Comparison of ENCODE assay signal across 6 cellular contexts in genomic region chr19:43595605-43595998, GRCh38. TPM values are rescaled to one million over a fixed set of nuclear protein-coding genes. Genes with fewer than 3 reads are reported as not detected.
DNase-seq lines count a peak whose midpoint lies in the region; ATAC-seq and TF ChIP-seq lines count a peak whose summit lies in the region.

No MANE protein-coding gene starts in this region.

- H3K27ac ChIP-seq in prostate gland, result peak overlapping the region; percentile 94 to 97

- WGBS in prostate gland, result under 1% methylated on average over 18 of the region's 18 CpGs

- H3K4me1 ChIP-seq in prostate gland (replicated peaks), result peaks cover 24% of the 10 kb centered on the region

- peak overlapping the region; percentile 32 to 59 for H3K4me3 ChIP-seq in prostate gland

- peaks cover 40 to 52% of the 10 kb centered on the region in 2 donors for H3K36me3 Mint-ChIP-seq in CD14-positive monocyte
- H3K36me3 Mint-ChIP-seq in dendritic cell treated with granulocyte-macrophage colony-stimulating factor and Interleukin-4, amounts not matched to agents 40 ng/mL and 50 ng/mL, for 4 days (ENCODE audit: low read depth), result peaks cover 81% of the 10 kb centered on the region

- H3K4me1 Mint-ChIP-seq in CD14-positive monocyte, result peaks cover 27% of the 10 kb centered on the region
- H3K4me1 Mint-ChIP-seq in dendritic cell treated with granulocyte-macrophage colony-stimulating factor and Interleukin-4, amounts not matched to agents 40 ng/mL and 50 ng/mL, for 4 days (ENCODE audit: low read depth), result peaks cover 47% of the 10 kb centered on the region

- no peak for TF ChIP-seq CTCF in CD14-positive monocyte (IDR thresholded peaks at IDR 0.05)
- TF ChIP-seq CTCF in prostate gland (IDR thresholded peaks at IDR 0.05), result no peak

- H3K27ac Mint-ChIP-seq in CD14-positive monocyte, result peak overlapping the region; percentile 98 to 100 (median 99)
- H3K27ac Mint-ChIP-seq in dendritic cell treated with granulocyte-macrophage colony-stimulating factor and Interleukin-4, amounts not matched to agents 40 ng/mL and 50 ng/mL, for 4 days, result peak overlapping the region; percentile 98

- H3K27me3 Mint-ChIP-seq in CD14-positive monocyte (ENCODE audit: low read depth in 3 of 3), result peaks cover 0 to 3% (median 0%) of the 10 kb centered on the region in 3 donors
- no peaks in the 10 kb centered on the region for H3K27me3 Mint-ChIP-seq in dendritic cell treated with granulocyte-macrophage colony-stimulating factor and Interleukin-4, amounts not matched to agents 40 ng/mL and 50 ng/mL, for 4 days

- no peak for TF ChIP-seq POLR2A in prostate gland (IDR thresholded peaks at IDR 0.05)

- ATAC-seq in HG03439 (IDR thresholded peaks at IDR 0.05; ENCODE audit: unreplicated experiment), result peak; percentile 10

- peaks cover 0 to 16% of the 10 kb centered on the region in 2 donors for H3K36me3 ChIP-seq in prostate gland

- H3K4me3 Mint-ChIP-seq in CD14-positive monocyte, result peak overlapping the region; percentile 97 to 98
- peak overlapping the region; percentile 90 for H3K4me3 Mint-ChIP-seq in dendritic cell treated with granulocyte-macrophage colony-stimulating factor and Interleukin-4, amounts not matched to agents 40 ng/mL and 50 ng/mL, for 4 days

- H3K9me3 Mint-ChIP-seq in CD14-positive monocyte, result no peaks in the 10 kb centered on the region
- H3K9me3 Mint-ChIP-seq in dendritic cell treated with granulocyte-macrophage colony-stimulating factor and Interleukin-4, amounts not matched to agents 40 ng/mL and 50 ng/mL, for 4 days, result no peaks in the 10 kb centered on the region

- H3K27me3 ChIP-seq in prostate gland (replicated peaks; ENCODE audit: insufficient read depth), result no peaks in the 10 kb centered on the region

- no peaks in the 10 kb centered on the region for H3K9me3 ChIP-seq in prostate gland

- intact Hi-C loops in CD14-positive monocyte (cut with micrococcal nuclease), result loop anchor here (2.0 to 10.0 kb wide), 3 partner anchors 41 to 69 kb away; partner anchors contain the start of genes ETHE1 (in 1 of the 2) and ZNF575 (in 1 of the 2)
- intact Hi-C loops in dendritic cell treated with granulocyte-macrophage colony-stimulating factor and Interleukin-4, amounts not matched to agents 40 ng/mL and 50 ng/mL, for 4 days (cut with micrococcal nuclease), result loop anchor here (5.0 to 10.0 kb wide), 2 partner anchors 33 to 151 kb away; no protein-coding TSS in a partner anchor
- intact Hi-C loops in prostate gland (cut with DNase I), result loop anchor here (2.0 kb wide), 1 partner anchor 61 kb away; no protein-coding TSS in a partner anchor

- DNase-seq in CD14-positive monocyte (ENCODE audit: low spot score) (no peak), prostate gland (ENCODE audit: low spot score) (no peak), NCI-H2029 (lab: John Stamatoyannopoulos, UW) (no peak), HuH-7 (ENCODE audit: low spot score) (no peak)

RNA-seq across cellular contexts. Expression of gene IRGQ, which starts 0.3 kb away (rescaled TPM):
- polyA plus RNA-seq in CD14-positive monocyte, result 1 to 10 TPM; 1.8 to 2.9 TPM
- total RNA-seq in prostate gland, result 10 to 100 TPM; 28.3 to 30.4 TPM

RNA-seq across cellular contexts. Expression of gene ZNF576, which starts 0.8 kb away (rescaled TPM):
- polyA plus RNA-seq in CD14-positive monocyte, result 1 to 10 TPM; 7.2 to 8.4 TPM
- total RNA-seq in prostate gland, result 10 to 100 TPM; 25.1 to 30.6 TPM

RNA-seq across cellular contexts. Expression of gene SRRM5, which starts 16.3 kb away (rescaled TPM):
- not detected for polyA plus RNA-seq in CD14-positive monocyte
- total RNA-seq in prostate gland, result under 1 TPM; 0.28 to 0.59 TPM

RNA-seq across cellular contexts. Expression of gene PINLYP, which starts 20.0 kb away (rescaled TPM):
- polyA plus RNA-seq in CD14-positive monocyte, result 1 to 10 TPM in 1 of 2 donors, under 1 TPM in 1; 0.93 to 1.3 TPM
- 1 to 10 TPM; 4.8 to 7.8 TPM for total RNA-seq in prostate gland

RNA-seq across cellular contexts. Expression of gene XRCC1, which starts 20.3 kb away (rescaled TPM):
- polyA plus RNA-seq in CD14-positive monocyte, result 10 to 100 TPM; 13.1 to 19.3 TPM
- total RNA-seq in prostate gland, result 10 to 100 TPM; 25.8 to 52.5 TPM
